In genomic region chr4:168850016-168850415, GRCh38 we compare ENCODE assay signal across 16 cellular contexts.
DNase-seq lines count a peak whose midpoint lies in the region; ATAC-seq and TF ChIP-seq lines count a peak whose summit lies in the region.
"Had no signal": no experiment of that assay in that cellular context is flagged by ENCODE, and none has a peak within 500 bp of the region (broad histone marks: within the 10 kb centered on the region; RNA-seq: fewer than 3 reads in every experiment).

No MANE protein-coding gene starts in this region.

- H3K27me3 ChIP-seq in A673 (replicated peaks; ENCODE audit: insufficient read depth, low read depth, low read length, poor library complexity) (no peaks in the 10 kb centered on the region), ascending aorta (no peaks in the 10 kb centered on the region), lower lobe of right lung (ENCODE audit: low read depth) (no peaks in the 10 kb centered on the region), gastrocnemius medialis (no peaks in the 10 kb centered on the region)

- no peak for ATAC-seq in lower lobe of right lung
- ATAC-seq in gastrocnemius medialis = no peak
- ATAC-seq in HG03135 (IDR thresholded peaks at IDR 0.05; ENCODE audit: unreplicated experiment) = no peak
- no peak for ATAC-seq in GM21717 (IDR thresholded peaks at IDR 0.05; ENCODE audit: unreplicated experiment)
- ATAC-seq: CD8-positive, alpha-beta T cell had no signal

- H3K36me3 ChIP-seq in A673 (ENCODE audit: insufficient read depth, low read length, poor library complexity, severe bottlenecking) (no peaks in the 10 kb centered on the region), ascending aorta (peaks cover 0 to 6% of the 10 kb centered on the region in 2 donors), lower lobe of right lung (no peaks in the 10 kb centered on the region), gastrocnemius medialis (no peaks in the 10 kb centered on the region)

- intact Hi-C loops in A673 (cut with micrococcal nuclease; ENCODE audit: unreplicated experiment) (no loop called here), ascending aorta (cut with DNase I) (loop anchor here (10.0 kb wide), 1 partner anchor 425 kb away; the partner anchor contains the start of gene SH3RF1), lower lobe of right lung (cut with DNase I) (no loop called here), gastrocnemius medialis (cut with DNase I; ENCODE audit: low total_unique reads) (no loop called here)

- POLR2A ChIA-PET in A673 (lab: Charles Lee; ENCODE audit: low non-redundant PET) = no interaction called here

- DNase-seq in A673 (ENCODE audit: low spot score) = no peak
- DNase-seq in ascending aorta (ENCODE audit: low spot score in 2 of 2) = no peak
- no peak for DNase-seq in lower lobe of right lung
- no peak for DNase-seq in gastrocnemius medialis
- DNase-seq in GDM1 (lab: John Stamatoyannopoulos, UW) = no peak
- DNase-seq in NK-92 (lab: John Stamatoyannopoulos, UW; ENCODE audit: unreplicated experiment) = no peak
- DNase-seq: activated T-cell treated with anti-CD3 and anti-CD28 coated beads, Interleukin-2, amount 50 U/mL, for 1 hour; CD8-positive, alpha-beta T cell; islet precursor cell; Karpas-422; NCI-H1417; NCI-H2227 treated with DMSO at 0.1 percent for 48 hours; SHP77 treated with DMSO at 0.1 percent for 48 hours; stimulated activated CD4-positive, alpha-beta T cell treated with anti-CD3 and anti-CD28 coated beads, Interleukin-2, amount 100 ng/mL, for 24 hours had no signal

- BruUV-seq in A673 (replicated peaks; lab: Mats Ljungman, UMichigan) = no TSS peak

- H3K9me3 ChIP-seq in A673 (ENCODE audit: low read depth, low read length, poor library complexity, severe bottlenecking) = no peaks in the 10 kb centered on the region
- H3K9me3 ChIP-seq in ascending aorta = no peaks in the 10 kb centered on the region
- no peaks in the 10 kb centered on the region for H3K9me3 ChIP-seq in lower lobe of right lung
- H3K9me3 ChIP-seq in gastrocnemius medialis = no peaks in the 10 kb centered on the region

- CTCF ChIA-PET in A673 (lab: Charles Lee) = interaction anchor here (0.7 kb wide), 1 partner anchor 12 kb away, joined by 3 read pairs; no protein-coding TSS in a partner anchor

- TF ChIP-seq POLR2A in gastrocnemius medialis (IDR thresholded peaks at IDR 0.05) = no peak

- H3K4me3 ChIP-seq in A673 (ENCODE audit: low read depth, low read length, poor library complexity, severe bottlenecking) (no peak overlapping the region), ascending aorta (peak overlapping the region in 1 of 2 donors; percentile 51), lower lobe of right lung (no peak overlapping the region), gastrocnemius medialis (no peak overlapping the region)

- H3K4me1 ChIP-seq in A673 (ENCODE audit: insufficient read depth, low read length, poor library complexity, severe bottlenecking) (peaks cover 36% of the 10 kb centered on the region), ascending aorta (peaks cover 6 to 81% of the 10 kb centered on the region in 2 donors), lower lobe of right lung (peaks cover 59% of the 10 kb centered on the region), gastrocnemius medialis (peaks cover 46 to 55% of the 10 kb centered on the region in 2 donors)

- in situ Hi-C loops in gastrocnemius medialis (cut with MboI; ENCODE audit: low sequenced_read_pairs in 4 of 4) = no loop called here

- H3K27ac ChIP-seq in A673 (ENCODE audit: low read depth, low read length, poor library complexity, severe bottlenecking) = peak overlapping the region; percentile 59
- H3K27ac ChIP-seq in ascending aorta = peak overlapping the region; percentile 97 to 99
- H3K27ac ChIP-seq in lower lobe of right lung = peak overlapping the region; percentile 19
- peak overlapping the region in 3 of 4 donors; percentile 14 to 77 (median 62) for H3K27ac ChIP-seq in gastrocnemius medialis

- TF ChIP-seq CTCF in A673 (conservative IDR thresholded peaks at IDR 0.05; ENCODE audit: low read depth, low read length) (no peak), ascending aorta (IDR thresholded peaks at IDR 0.05) (no peak), lower lobe of right lung (IDR thresholded peaks at IDR 0.05) (no peak), gastrocnemius medialis (IDR thresholded peaks at IDR 0.05 in 4 of 5, conservative IDR thresholded peaks at IDR 0.05 in 1 of 5) (no peak)

Comparison
In these comparisons a context has a peak if more than half of its experiments do, and no peak if none do; other contexts are left out.
1. H3K27ac ChIP-seq: peak in every context shown above with its lines; median percentile 98 in ascending aorta; 62 in gastrocnemius medialis; 59 in A673; 19 in lower lobe of right lung.